ENCODE assay signal across 17 cellular contexts in genomic region chr18:22052405-22053105, GRCh38.
"Had no signal": no experiment of that assay in that cellular context is flagged by ENCODE, and none has a peak within 500 bp of the region (broad histone marks: within the 10 kb centered on the region; RNA-seq: fewer than 3 reads in every experiment).

No MANE protein-coding gene starts in this region.

- H3K9me3 ChIP-seq: uterus had no signal

- H3K27ac Mint-ChIP-seq: activated naive CD4-positive, alpha-beta T cell treated with anti-CD3 and anti-CD28 coated beads, Interleukin-2, amount 50 U/mL, for 24 hours; activated T-cell treated with anti-CD3 and anti-CD28 coated beads, Interleukin-2, amount 50 U/mL, for 72 hours; memory B cell; natural killer cell treated with Interleukin-12 subunit alpha and Interleukin-12 subunit beta and Interleukin-15 and Interleukin-18, amount 100 ng/mL, for 72 hours had no signal

- H3K27me3 Mint-ChIP-seq: activated naive CD4-positive, alpha-beta T cell treated with anti-CD3 and anti-CD28 coated beads, Interleukin-2, amount 50 U/mL, for 24 hours; memory B cell had no signal

- H3K4me3 ChIP-seq: tibial nerve, uterus had no signal

- H3K36me3 ChIP-seq: tibial nerve, uterus, WERI-Rb-1 had no signal

- H3K4me3 Mint-ChIP-seq: activated naive CD4-positive, alpha-beta T cell treated with anti-CD3 and anti-CD28 coated beads, Interleukin-2, amount 50 U/mL, for 24 hours; activated T-cell treated with anti-CD3 and anti-CD28 coated beads, Interleukin-2, amount 50 U/mL, for 72 hours; memory B cell; natural killer cell treated with Interleukin-12 subunit alpha and Interleukin-12 subunit beta and Interleukin-15 and Interleukin-18, amount 100 ng/mL, for 72 hours had no signal

- H3K27ac ChIP-seq: tibial nerve, uterus, WERI-Rb-1 had no signal

- H3K36me3 Mint-ChIP-seq: activated naive CD4-positive, alpha-beta T cell treated with anti-CD3 and anti-CD28 coated beads, Interleukin-2, amount 50 U/mL, for 24 hours; memory B cell; natural killer cell treated with Interleukin-12 subunit alpha and Interleukin-12 subunit beta and Interleukin-15 and Interleukin-18, amount 100 ng/mL, for 72 hours had no signal

- DNase-seq: activated CD4-positive, alpha-beta T cell treated with anti-CD3 and anti-CD28 coated beads, Interleukin-2, amount 50 U/mL, for 4 hours; activated gamma-delta T cell; activated T-cell treated with anti-CD3 and anti-CD28 coated beads, Interleukin-2, amount 50 U/mL, for 72 hours; erythroblast; kidney glomerular epithelial cell; left ventricle myocardium superior; nucleus accumbens; stimulated activated CD4-positive, alpha-beta T cell treated with anti-CD3 and anti-CD28 coated beads, Interleukin-2, amount 100 ng/mL, for 24 hours; stimulated activated naive CD4-positive, alpha-beta T cell treated with Interleukin-2 at 50 U/mL for 16 hours; substantia nigra; T-helper 2 cell; uterus; WERI-Rb-1 had no signal

- H3K9me3 Mint-ChIP-seq: activated T-cell treated with anti-CD3 and anti-CD28 coated beads, Interleukin-2, amount 50 U/mL, for 72 hours; natural killer cell treated with Interleukin-12 subunit alpha and Interleukin-12 subunit beta and Interleukin-15 and Interleukin-18, amount 100 ng/mL, for 72 hours had no signal

- ATAC-seq: activated T-cell treated with anti-CD3 and anti-CD28 coated beads, Interleukin-2, amount 50 U/mL, for 72 hours; left ventricle myocardium superior; natural killer cell treated with Interleukin-12 subunit alpha and Interleukin-12 subunit beta and Interleukin-15 and Interleukin-18, amount 100 ng/mL, for 72 hours had no signal

- H3K4me1 Mint-ChIP-seq: activated naive CD4-positive, alpha-beta T cell treated with anti-CD3 and anti-CD28 coated beads, Interleukin-2, amount 50 U/mL, for 24 hours; memory B cell had no signal

- H3K4me1 ChIP-seq: tibial nerve, uterus had no signal

- H3K27me3 ChIP-seq: tibial nerve, uterus had no signal
